1 cellular context compared by ENCODE assay signal in the genomic region with DNA sequence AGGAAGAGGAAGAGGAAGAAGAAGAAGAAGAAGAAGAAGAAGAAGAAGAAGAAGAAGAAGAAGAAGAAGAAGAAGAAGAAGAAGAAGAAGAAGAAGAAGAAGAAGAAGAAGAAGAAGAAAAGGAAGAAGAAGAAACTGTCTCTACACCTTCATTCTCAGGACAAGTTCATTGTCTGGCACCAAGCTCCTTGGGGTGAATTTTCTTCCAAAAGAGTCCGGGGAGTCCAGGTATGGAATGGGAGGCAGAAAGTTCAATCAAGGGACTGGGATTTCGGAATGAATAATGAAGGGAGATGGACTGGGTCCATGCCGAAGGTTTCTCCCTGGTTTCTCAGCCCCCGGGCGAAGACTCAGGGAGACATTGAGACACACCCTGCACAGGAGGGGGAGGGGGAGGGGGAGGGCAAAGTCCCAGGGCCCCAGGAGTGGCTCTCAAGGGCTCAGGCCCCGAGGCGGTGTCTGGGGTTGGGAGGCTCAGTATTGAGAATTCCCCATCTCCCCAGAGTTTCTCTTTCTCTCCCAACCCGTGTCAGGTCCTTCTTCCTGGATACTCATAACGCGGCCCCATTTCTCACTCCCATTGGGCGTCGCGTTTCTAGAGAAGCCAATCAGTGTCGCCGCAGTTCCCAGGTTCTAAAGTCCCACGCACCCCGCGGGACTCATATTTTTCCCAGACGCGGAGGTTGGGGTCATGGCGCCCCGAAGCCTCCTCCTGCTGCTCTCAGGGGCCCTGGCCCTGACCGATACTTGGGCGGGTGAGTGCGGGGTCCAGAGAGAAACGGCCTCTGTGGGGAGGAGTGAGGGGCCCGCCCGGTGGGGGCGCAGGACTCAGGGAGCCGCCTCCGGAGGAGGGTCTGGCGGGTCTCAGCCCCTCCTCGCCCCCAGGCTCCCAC.
TF ChIP-seq lines count a peak whose summit lies in the region.

A gene (plus strand): TSS at position 662 of the 893 bp plus-strand sequence. CDS start 30 bp downstream, at position 692.

TF ChIP-seq in H1, 55 proteins besides CTCF, POLR2A, EP300 and RAD21:
- TF ChIP-seq JUND (IDR thresholded peaks at IDR 0.05; ENCODE audit: low read length) (no peak), SIRT6 (IDR thresholded peaks at IDR 0.05; ENCODE audit: low read length) (no peak), ASH2L (IDR thresholded peaks at IDR 0.05; ENCODE audit: low read length) (no peak), ZNF274 (IDR thresholded peaks at IDR 0.05; ENCODE audit: borderline replicate concordance, extremely low read depth, low read length) (no peak), TAF1 (IDR thresholded peaks at IDR 0.05; ENCODE audit: low read depth, low read length) (no peak), EZH2 (IDR thresholded peaks at IDR 0.05; ENCODE audit: low read depth, low read length, severe bottlenecking) (no peak), SP1 (IDR thresholded peaks at IDR 0.05; ENCODE audit: low read depth, low read length) (peak; percentile 71), CHD1 (IDR thresholded peaks at IDR 0.05; ENCODE audit: low read depth, low read length) (no peak), POLR2AphosphoS5 (IDR thresholded peaks at IDR 0.05; ENCODE audit: low read depth, low read length) (no peak), BCL11A (IDR thresholded peaks at IDR 0.05; ENCODE audit: low read depth in 2 of 2, low read length in 2 of 2) (no peak), YY1 (IDR thresholded peaks at IDR 0.05; ENCODE audit: low read depth, low read length) (no peak), TEAD4 (IDR thresholded peaks at IDR 0.05; ENCODE audit: low read depth, low read length) (no peak), JUN (IDR thresholded peaks at IDR 0.05; ENCODE audit: low read depth, low read length) (no peak), KDM4A (IDR thresholded peaks at IDR 0.05; ENCODE audit: low read depth, low read length, severe bottlenecking) (peak; percentile 97), PHF8 (conservative IDR thresholded peaks at IDR 0.05; ENCODE audit: low read depth, low read length) (0 out of 2 replicates have a peak, but pooled peaks have one; percentile 53), SAP30 (IDR thresholded peaks at IDR 0.05; ENCODE audit: insufficient read depth, insufficient replicate concordance, low read length) (no peak), NRF1 (IDR thresholded peaks at IDR 0.05; ENCODE audit: low read depth, low read length) (no peak), CREB1 (IDR thresholded peaks at IDR 0.05) (peak; percentile 92), CBX8 (IDR thresholded peaks at IDR 0.05; ENCODE audit: borderline replicate concordance, low read depth, low read length) (no peak), SRF (IDR thresholded peaks at IDR 0.05; ENCODE audit: low read depth, low read length) (no peak), RFX5 (IDR thresholded peaks at IDR 0.05; ENCODE audit: borderline replicate concordance, low read depth, low read length) (peak; percentile 97), BACH1 (IDR thresholded peaks at IDR 0.05; ENCODE audit: low read length) (peak; percentile 63; the same call in 1 of the 2 replicates), KDM1A (IDR thresholded peaks at IDR 0.05; ENCODE audit: borderline replicate concordance, low read length) (no peak), GABPA (IDR thresholded peaks at IDR 0.05; ENCODE audit: borderline replicate concordance, insufficient read depth, low read length) (no peak), CBX5 (IDR thresholded peaks at IDR 0.05; ENCODE audit: low read depth, low read length) (no peak)
- TF ChIP-seq, protein P1, sequence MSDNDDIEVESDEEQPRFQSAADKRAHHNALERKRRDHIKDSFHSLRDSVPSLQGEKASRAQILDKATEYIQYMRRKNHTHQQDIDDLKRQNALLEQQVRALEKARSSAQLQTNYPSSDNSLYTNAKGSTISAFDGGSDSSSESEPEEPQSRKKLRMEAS (IDR thresholded peaks at IDR 0.05) = no peak
- TF ChIP-seq, protein P2, sequence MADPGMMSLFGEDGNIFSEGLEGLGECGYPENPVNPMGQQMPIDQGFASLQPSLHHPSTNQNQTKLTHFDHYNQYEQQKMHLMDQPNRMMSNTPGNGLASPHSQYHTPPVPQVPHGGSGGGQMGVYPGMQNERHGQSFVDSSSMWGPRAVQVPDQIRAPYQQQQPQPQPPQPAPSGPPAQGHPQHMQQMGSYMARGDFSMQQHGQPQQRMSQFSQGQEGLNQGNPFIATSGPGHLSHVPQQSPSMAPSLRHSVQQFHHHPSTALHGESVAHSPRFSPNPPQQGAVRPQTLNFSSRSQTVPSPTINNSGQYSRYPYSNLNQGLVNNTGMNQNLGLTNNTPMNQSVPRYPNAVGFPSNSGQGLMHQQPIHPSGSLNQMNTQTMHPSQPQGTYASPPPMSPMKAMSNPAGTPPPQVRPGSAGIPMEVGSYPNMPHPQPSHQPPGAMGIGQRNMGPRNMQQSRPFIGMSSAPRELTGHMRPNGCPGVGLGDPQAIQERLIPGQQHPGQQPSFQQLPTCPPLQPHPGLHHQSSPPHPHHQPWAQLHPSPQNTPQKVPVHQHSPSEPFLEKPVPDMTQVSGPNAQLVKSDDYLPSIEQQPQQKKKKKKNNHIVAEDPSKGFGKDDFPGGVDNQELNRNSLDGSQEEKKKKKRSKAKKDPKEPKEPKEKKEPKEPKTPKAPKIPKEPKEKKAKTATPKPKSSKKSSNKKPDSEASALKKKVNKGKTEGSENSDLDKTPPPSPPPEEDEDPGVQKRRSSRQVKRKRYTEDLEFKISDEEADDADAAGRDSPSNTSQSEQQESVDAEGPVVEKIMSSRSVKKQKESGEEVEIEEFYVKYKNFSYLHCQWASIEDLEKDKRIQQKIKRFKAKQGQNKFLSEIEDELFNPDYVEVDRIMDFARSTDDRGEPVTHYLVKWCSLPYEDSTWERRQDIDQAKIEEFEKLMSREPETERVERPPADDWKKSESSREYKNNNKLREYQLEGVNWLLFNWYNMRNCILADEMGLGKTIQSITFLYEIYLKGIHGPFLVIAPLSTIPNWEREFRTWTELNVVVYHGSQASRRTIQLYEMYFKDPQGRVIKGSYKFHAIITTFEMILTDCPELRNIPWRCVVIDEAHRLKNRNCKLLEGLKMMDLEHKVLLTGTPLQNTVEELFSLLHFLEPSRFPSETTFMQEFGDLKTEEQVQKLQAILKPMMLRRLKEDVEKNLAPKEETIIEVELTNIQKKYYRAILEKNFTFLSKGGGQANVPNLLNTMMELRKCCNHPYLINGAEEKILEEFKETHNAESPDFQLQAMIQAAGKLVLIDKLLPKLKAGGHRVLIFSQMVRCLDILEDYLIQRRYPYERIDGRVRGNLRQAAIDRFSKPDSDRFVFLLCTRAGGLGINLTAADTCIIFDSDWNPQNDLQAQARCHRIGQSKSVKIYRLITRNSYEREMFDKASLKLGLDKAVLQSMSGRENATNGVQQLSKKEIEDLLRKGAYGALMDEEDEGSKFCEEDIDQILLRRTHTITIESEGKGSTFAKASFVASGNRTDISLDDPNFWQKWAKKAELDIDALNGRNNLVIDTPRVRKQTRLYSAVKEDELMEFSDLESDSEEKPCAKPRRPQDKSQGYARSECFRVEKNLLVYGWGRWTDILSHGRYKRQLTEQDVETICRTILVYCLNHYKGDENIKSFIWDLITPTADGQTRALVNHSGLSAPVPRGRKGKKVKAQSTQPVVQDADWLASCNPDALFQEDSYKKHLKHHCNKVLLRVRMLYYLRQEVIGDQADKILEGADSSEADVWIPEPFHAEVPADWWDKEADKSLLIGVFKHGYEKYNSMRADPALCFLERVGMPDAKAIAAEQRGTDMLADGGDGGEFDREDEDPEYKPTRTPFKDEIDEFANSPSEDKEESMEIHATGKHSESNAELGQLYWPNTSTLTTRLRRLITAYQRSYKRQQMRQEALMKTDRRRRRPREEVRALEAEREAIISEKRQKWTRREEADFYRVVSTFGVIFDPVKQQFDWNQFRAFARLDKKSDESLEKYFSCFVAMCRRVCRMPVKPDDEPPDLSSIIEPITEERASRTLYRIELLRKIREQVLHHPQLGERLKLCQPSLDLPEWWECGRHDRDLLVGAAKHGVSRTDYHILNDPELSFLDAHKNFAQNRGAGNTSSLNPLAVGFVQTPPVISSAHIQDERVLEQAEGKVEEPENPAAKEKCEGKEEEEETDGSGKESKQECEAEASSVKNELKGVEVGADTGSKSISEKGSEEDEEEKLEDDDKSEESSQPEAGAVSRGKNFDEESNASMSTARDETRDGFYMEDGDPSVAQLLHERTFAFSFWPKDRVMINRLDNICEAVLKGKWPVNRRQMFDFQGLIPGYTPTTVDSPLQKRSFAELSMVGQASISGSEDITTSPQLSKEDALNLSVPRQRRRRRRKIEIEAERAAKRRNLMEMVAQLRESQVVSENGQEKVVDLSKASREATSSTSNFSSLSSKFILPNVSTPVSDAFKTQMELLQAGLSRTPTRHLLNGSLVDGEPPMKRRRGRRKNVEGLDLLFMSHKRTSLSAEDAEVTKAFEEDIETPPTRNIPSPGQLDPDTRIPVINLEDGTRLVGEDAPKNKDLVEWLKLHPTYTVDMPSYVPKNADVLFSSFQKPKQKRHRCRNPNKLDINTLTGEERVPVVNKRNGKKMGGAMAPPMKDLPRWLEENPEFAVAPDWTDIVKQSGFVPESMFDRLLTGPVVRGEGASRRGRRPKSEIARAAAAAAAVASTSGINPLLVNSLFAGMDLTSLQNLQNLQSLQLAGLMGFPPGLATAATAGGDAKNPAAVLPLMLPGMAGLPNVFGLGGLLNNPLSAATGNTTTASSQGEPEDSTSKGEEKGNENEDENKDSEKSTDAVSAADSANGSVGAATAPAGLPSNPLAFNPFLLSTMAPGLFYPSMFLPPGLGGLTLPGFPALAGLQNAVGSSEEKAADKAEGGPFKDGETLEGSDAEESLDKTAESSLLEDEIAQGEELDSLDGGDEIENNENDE (IDR thresholded peaks at IDR 0.05; ENCODE audit: insufficient replicate concordance, low read length) = no peak
TF ChIP-seq in H1: peak in this region for 6.
